9 cellular contexts compared by ENCODE assay signal in the genomic region with DNA sequence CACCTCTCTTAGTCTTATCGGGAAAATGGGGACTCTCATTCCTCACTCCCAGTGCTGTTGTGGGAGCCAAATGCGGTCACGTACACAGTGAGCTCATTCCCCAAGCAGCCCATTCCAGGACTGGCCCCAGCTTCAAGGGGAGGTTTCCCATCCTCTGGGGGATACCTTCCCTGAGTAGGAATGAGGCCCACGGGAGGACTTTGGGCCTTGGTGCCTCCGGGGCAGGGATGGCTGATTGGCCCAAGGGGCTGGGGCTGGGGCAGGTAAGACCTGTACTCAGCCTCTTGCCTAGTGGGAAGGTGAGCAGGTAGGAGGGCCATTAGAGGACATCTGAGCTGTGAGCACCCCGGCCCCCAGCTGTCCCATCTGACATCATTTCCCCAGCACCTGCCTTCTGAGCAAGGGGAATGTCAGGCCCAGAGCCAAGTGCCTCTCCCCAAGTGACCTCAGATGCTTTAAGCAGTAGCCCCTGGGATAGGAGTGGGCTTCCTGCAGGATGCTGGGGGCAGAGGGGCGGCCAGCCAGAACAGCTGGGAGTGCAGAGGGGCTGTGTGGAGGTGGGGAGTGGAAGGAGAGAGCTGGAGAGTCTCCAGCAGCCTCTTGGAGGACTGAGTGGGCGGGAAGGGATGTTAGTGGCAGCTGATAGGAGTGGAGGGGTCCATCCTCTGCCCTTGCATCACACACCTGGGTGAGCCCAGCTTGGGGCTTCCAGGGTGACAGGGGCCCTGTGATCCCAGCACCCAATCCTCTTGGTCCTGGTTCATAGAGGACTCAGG. TPM values are rescaled to one million over a fixed set of nuclear protein-coding genes. Genes with fewer than 3 reads are reported as not detected.
DNase-seq lines count a peak whose midpoint lies in the region; ATAC-seq and TF ChIP-seq lines count a peak whose summit lies in the region.
"Had no signal": no experiment of that assay in that cellular context is flagged by ENCODE, and none has a peak within 500 bp of the region (broad histone marks: within the 10 kb centered on the region; RNA-seq: fewer than 3 reads in every experiment).

No MANE protein-coding gene starts in this region.

- TF ChIP-seq POLR2A in esophagus squamous epithelium (IDR thresholded peaks at IDR 0.05) = no peak

- no peaks in the 10 kb centered on the region for H3K79me2 ChIP-seq in MM.1S (ENCODE audit: low read length)

- no peak overlapping the region for H3K4me3 Mint-ChIP-seq in osteocyte (ENCODE audit: unreplicated experiment)

- ATAC-seq in GM19397 (IDR thresholded peaks at IDR 0.05; ENCODE audit: unreplicated experiment) (no peak), HG03095 (IDR thresholded peaks at IDR 0.05; ENCODE audit: unreplicated experiment) (no peak)

- no peaks in the 10 kb centered on the region for H3K36me3 Mint-ChIP-seq in osteocyte (ENCODE audit: unreplicated experiment)

- H3K27me3 ChIP-seq in MM.1S (replicated peaks; ENCODE audit: insufficient read depth, low read length) = no peaks in the 10 kb centered on the region
- H3K27me3 ChIP-seq in esophagus squamous epithelium = no peaks in the 10 kb centered on the region

- WGBS in esophagus squamous epithelium, 2 donors = 73% methylated on average over 4 of the region's 8 CpGs; no CpG with 5 or more reads in 1 of the 2 donors

- TF ChIP-seq CTCF in osteocyte (IDR thresholded peaks at IDR 0.05) (no peak), MM.1S (IDR thresholded peaks at IDR 0.05; ENCODE audit: low read length) (no peak), esophagus squamous epithelium (IDR thresholded peaks at IDR 0.05) (no peak)

- H3K36me3 ChIP-seq in MM.1S (replicated peaks; ENCODE audit: insufficient read depth, low read length) (no peaks in the 10 kb centered on the region), esophagus squamous epithelium (peaks cover 4 to 34% (median 4%) of the 10 kb centered on the region in 3 donors)

- no peaks in the 10 kb centered on the region for H4K20me1 ChIP-seq in MM.1S (ENCODE audit: insufficient read depth, low read length)

- H3K27me3 Mint-ChIP-seq in osteocyte (ENCODE audit: unreplicated experiment) = no peaks in the 10 kb centered on the region

- H3K27ac Mint-ChIP-seq in osteocyte (ENCODE audit: unreplicated experiment) = no peak overlapping the region

- H3K4me2 ChIP-seq in MM.1S (ENCODE audit: low read depth, low read length) = no peak overlapping the region

- intact Hi-C loops in esophagus squamous epithelium (cut with DNase I) = loop anchor here (5.0 to 10.0 kb wide), 2 partner anchors 101 to 288 kb away; partner anchors contain the start of gene TSPAN18

- H3K4me1 ChIP-seq in MM.1S (ENCODE audit: low read length) = no peaks in the 10 kb centered on the region
- peaks cover 5 to 55% (median 20%) of the 10 kb centered on the region in 3 donors for H3K4me1 ChIP-seq in esophagus squamous epithelium

- H3K4me3 ChIP-seq in MM.1S (ENCODE audit: low read length) = no peak overlapping the region
- no peak overlapping the region for H3K4me3 ChIP-seq in esophagus squamous epithelium

- no peaks in the 10 kb centered on the region for H3K9me3 ChIP-seq in MM.1S (replicated peaks; ENCODE audit: insufficient read depth, low read length)
- no peaks in the 10 kb centered on the region for H3K9me3 ChIP-seq in esophagus squamous epithelium

- peak; percentile 51 for DNase-seq in COLO668 (lab: John Stamatoyannopoulos, UW; ENCODE audit: unreplicated experiment)
- peak; percentile 34 for DNase-seq in NCI-H2171 (lab: John Stamatoyannopoulos, UW)
- DNase-seq in dermis blood vessel endothelial cell = peak; percentile 68
- peak; percentile 74 for DNase-seq in osteocyte (ENCODE audit: extremely low spot score, unreplicated experiment)
- no peak for DNase-seq in MM.1S
- no peak for DNase-seq in esophagus squamous epithelium (lab: John Stamatoyannopoulos, UW)
- DNase-seq: NCI-H345 had no signal

- H3F3A ChIP-seq in MM.1S (ENCODE audit: insufficient read depth, low read length) = no peaks in the 10 kb centered on the region

- H3K27ac ChIP-seq in MM.1S (ENCODE audit: low read length) (no peak overlapping the region), esophagus squamous epithelium (peak overlapping the region in 1 of 4 donors; percentile 31)

- H3K9ac ChIP-seq in MM.1S (ENCODE audit: low read length) = no peak overlapping the region

- no peaks in the 10 kb centered on the region for H3K9me2 ChIP-seq in MM.1S (replicated peaks; ENCODE audit: insufficient read depth, low read length)

- H3K4me1 Mint-ChIP-seq in osteocyte (ENCODE audit: unreplicated experiment) = peaks cover 22% of the 10 kb centered on the region

- H3K9me3 Mint-ChIP-seq in osteocyte (ENCODE audit: unreplicated experiment) = no peaks in the 10 kb centered on the region

- no peak overlapping the region for H2AFZ ChIP-seq in MM.1S (ENCODE audit: low read length)

RNA-seq across cellular contexts. Expression of gene CD82, which starts 58.4 kb away (rescaled TPM):
- 8.5 and 14.1 TPM in 2 replicates for total RNA-seq in dermis blood vessel endothelial cell
- total RNA-seq in osteocyte = 29.5 and 34.6 TPM in 2 replicates
- total RNA-seq in esophagus squamous epithelium = 100 to 1,000 TPM in 3 of 4 donors, 10 to 100 TPM in 1; 70.9 to 137 (median 108) TPM

Comparison
In these comparisons a context has a peak if more than half of its experiments do, and no peak if none do; other contexts are left out.
1. DNase-seq: peak in COLO668 (single experiment), NCI-H2171 (single experiment), dermis blood vessel endothelial cell (single experiment) and osteocyte (single experiment); none in MM.1S (single experiment) and esophagus squamous epithelium (single experiment).